ENCODE assay signal across 9 cellular contexts in the genomic region with DNA sequence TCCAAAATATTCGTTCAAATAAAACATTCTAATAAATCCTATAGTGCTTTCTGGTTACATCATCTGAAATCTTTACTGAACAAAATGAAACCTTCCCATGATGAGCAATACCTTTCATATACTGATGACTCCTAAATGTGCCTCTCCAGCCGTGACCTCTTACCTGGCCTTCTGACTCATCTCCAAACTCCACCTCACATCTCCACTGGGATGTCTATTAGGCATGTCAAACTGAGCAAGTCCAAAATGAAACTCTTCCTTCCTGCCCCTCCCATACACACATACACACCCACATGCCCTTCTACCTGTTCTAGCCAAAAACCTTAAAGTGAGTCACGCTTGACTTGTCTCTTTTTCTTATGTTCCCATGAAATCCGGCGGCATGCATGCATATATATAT. TPM values are rescaled to one million over a fixed set of nuclear protein-coding genes. Genes with fewer than 3 reads are reported as not detected.
DNase-seq lines count a peak whose midpoint lies in the region; ATAC-seq and TF ChIP-seq lines count a peak whose summit lies in the region.
"Had no signal": no experiment of that assay in that cellular context is flagged by ENCODE, and none has a peak within 500 bp of the region (broad histone marks: within the 10 kb centered on the region; RNA-seq: fewer than 3 reads in every experiment).

No MANE protein-coding gene starts in this region.

- CTCF ChIA-PET in CD8-positive, alpha-beta memory T cell (lab: Charles Lee) = no interaction called here

- peak overlapping the region in 3 of 8 donors; percentile 1 to 13 (median 4) for H3K27ac Mint-ChIP-seq in CD8-positive, alpha-beta memory T cell
- H3K27ac Mint-ChIP-seq in chondrocyte (ENCODE audit: unreplicated experiment) = no peak overlapping the region

- peak; percentile 92 for ATAC-seq in GM21576 (IDR thresholded peaks at IDR 0.05; ENCODE audit: unreplicated experiment)

- intact Hi-C loops in esophagus squamous epithelium (cut with DNase I) = no loop called here
- intact Hi-C loops in spleen (cut with DNase I; ENCODE audit: low total_unique reads) = no loop called here

- TF ChIP-seq POLR2A in esophagus squamous epithelium (IDR thresholded peaks at IDR 0.05) (no peak), spleen (IDR thresholded peaks at IDR 0.05) (no peak)

- 26 to 33% methylated on average over 5 of the region's 5 CpGs for WGBS in esophagus squamous epithelium, 2 donors
- 74 to 84% (median 77%) methylated on average over 5 of the region's 5 CpGs for WGBS in spleen, 5 donors

- H3K27me3 Mint-ChIP-seq in CD8-positive, alpha-beta memory T cell = no peaks in the 10 kb centered on the region
- H3K27me3 Mint-ChIP-seq in chondrocyte (ENCODE audit: low read depth) = no peaks in the 10 kb centered on the region

- H3K4me1 Mint-ChIP-seq in CD8-positive, alpha-beta memory T cell = peaks cover 16 to 20% (median 20%) of the 10 kb centered on the region in 3 donors
- peaks cover 2% of the 10 kb centered on the region for H3K4me1 Mint-ChIP-seq in chondrocyte (ENCODE audit: low read depth)

- peak overlapping the region in 3 of 4 donors; percentile 82 to 90 (median 87) for H3K27ac ChIP-seq in esophagus squamous epithelium
- H3K27ac ChIP-seq in CD8-positive, alpha-beta memory T cell (ENCODE audit: low read depth, low read length) = no peak overlapping the region
- H3K27ac ChIP-seq in spleen = peak overlapping the region in 4 of 8 donors; percentile 73 to 77 (median 74)
- H3K27ac ChIP-seq: neutrophil had no signal

- H3K4me3 Mint-ChIP-seq in CD8-positive, alpha-beta memory T cell = no peak overlapping the region
- no peak overlapping the region for H3K4me3 Mint-ChIP-seq in chondrocyte (ENCODE audit: unreplicated experiment)

- H3K36me3 ChIP-seq in esophagus squamous epithelium (peaks cover 0 to 8% (median 0%) of the 10 kb centered on the region in 3 donors), spleen (peaks cover 0 to 68% (median 13%) of the 10 kb centered on the region in 6 donors)
- H3K36me3 ChIP-seq in CD8-positive, alpha-beta memory T cell (ENCODE audit: insufficient read depth, low read length) = no peaks in the 10 kb centered on the region

- TF ChIP-seq CTCF in GM12865 (IDR thresholded peaks at IDR 0.05; ENCODE audit: insufficient read depth, low read depth, low read length, missing control alignments) = no peak
- TF ChIP-seq CTCF in esophagus squamous epithelium (IDR thresholded peaks at IDR 0.05) = no peak
- no peak for TF ChIP-seq CTCF in chondrocyte (IDR thresholded peaks at IDR 0.05)
- TF ChIP-seq CTCF in spleen (IDR thresholded peaks at IDR 0.05 in 8 of 11, conservative IDR thresholded peaks at IDR 0.05 in 3 of 11) = no peak

- POLR2A ChIA-PET in CD8-positive, alpha-beta memory T cell (lab: Charles Lee) = interaction anchor here (0.6 kb wide), 1 partner anchor 49 kb away, joined by 6 read pairs; no protein-coding TSS in a partner anchor

- H3K9me3 Mint-ChIP-seq in CD8-positive, alpha-beta memory T cell = no peaks in the 10 kb centered on the region
- no peaks in the 10 kb centered on the region for H3K9me3 Mint-ChIP-seq in chondrocyte (ENCODE audit: low read depth)

- H3K4me1 ChIP-seq in esophagus squamous epithelium (peaks cover 0 to 29% (median 8%) of the 10 kb centered on the region in 3 donors), spleen (peaks cover 0 to 38% (median 19%) of the 10 kb centered on the region in 6 donors)
- no peaks in the 10 kb centered on the region for H3K4me1 ChIP-seq in CD8-positive, alpha-beta memory T cell (ENCODE audit: insufficient read depth, low read length)

- no peaks in the 10 kb centered on the region for H3K9me3 ChIP-seq in esophagus squamous epithelium
- no peaks in the 10 kb centered on the region for H3K9me3 ChIP-seq in CD8-positive, alpha-beta memory T cell (ENCODE audit: low read length)
- H3K9me3 ChIP-seq in spleen = no peaks in the 10 kb centered on the region
- H3K9me3 ChIP-seq: neutrophil had no signal

- DNase-seq in GM12865 (ENCODE audit: low read depth) (peak; percentile 93), HT-29 (ENCODE audit: low spot score) (peak; percentile 28), esophagus squamous epithelium (lab: John Stamatoyannopoulos, UW) (no peak), chondrocyte (ENCODE audit: low spot score) (no peak), D341Med (ENCODE audit: low spot score) (no peak), spleen (no peak)
- DNase-seq in CD8-positive, alpha-beta memory T cell = no peak

- H3K27me3 ChIP-seq in esophagus squamous epithelium = no peaks in the 10 kb centered on the region
- no peaks in the 10 kb centered on the region for H3K27me3 ChIP-seq in CD8-positive, alpha-beta memory T cell (ENCODE audit: insufficient read depth, low read length, poor library complexity, severe bottlenecking)
- no peaks in the 10 kb centered on the region for H3K27me3 ChIP-seq in spleen (replicated peaks in 1 of 7)
- H3K27me3 ChIP-seq: neutrophil had no signal

- H3K36me3 Mint-ChIP-seq in CD8-positive, alpha-beta memory T cell = peaks cover 31 to 56% (median 40%) of the 10 kb centered on the region in 3 donors
- H3K36me3 Mint-ChIP-seq in chondrocyte (ENCODE audit: low read depth) = no peaks in the 10 kb centered on the region

- no peak overlapping the region for H3K4me3 ChIP-seq in GM12865 (ENCODE audit: low read depth, low read length)
- H3K4me3 ChIP-seq in esophagus squamous epithelium = no peak overlapping the region
- H3K4me3 ChIP-seq in CD8-positive, alpha-beta memory T cell (ENCODE audit: low read length) = no peak overlapping the region
- H3K4me3 ChIP-seq in spleen = no peak overlapping the region

RNA-seq across cellular contexts. Expression of gene GSAP, which starts 22.9 kb away (rescaled TPM):
- 3.7 and 6.0 TPM in 2 replicates for total RNA-seq in HT-29 (2014; rRNA removed; shearing (Covaris generic))
- 10 to 100 TPM in 2 of 4 donors, 1 to 10 TPM in 2; 5.7 to 22.5 (median 10.8) TPM for total RNA-seq in esophagus squamous epithelium
- 1 to 10 TPM; 2.0 to 2.9 TPM for total RNA-seq in CD8-positive, alpha-beta memory T cell
- polyA plus RNA-seq in CD8-positive, alpha-beta memory T cell = 11.9 TPM
- total RNA-seq in chondrocyte = 0.58 to 3.1 TPM (median 1.9 TPM) in 3 replicates
- total RNA-seq in spleen = 10 to 100 TPM; 54.5 to 96.5 (median 86.2) TPM
- 10 to 100 TPM; 35.9 to 63.6 (median 49.6) TPM for polyA plus RNA-seq in spleen

Comparison
In these comparisons a context has a peak if more than half of its experiments do, and no peak if none do; other contexts are left out.
1. DNase-seq: peak in GM12865 (single experiment) and HT-29 (single experiment); none in esophagus squamous epithelium (single experiment), CD8-positive, alpha-beta memory T cell (0 of 5), chondrocyte (single experiment), D341Med (single experiment) and spleen (single experiment).